In genomic region chr3:121593806-121594205, GRCh38 we compare ENCODE assay signal across 15 cellular contexts. TPM values are rescaled to one million over a fixed set of nuclear protein-coding genes. Genes with fewer than 3 reads are reported as not detected.
A peak's percentile ranks its signal among the peaks of the same experiment; 100 is the strongest.
DNase-seq lines count a peak whose midpoint lies in the region; ATAC-seq and TF ChIP-seq lines count a peak whose summit lies in the region.
"Not testable (repeated sequence)": the region's sequence is repeated elsewhere in the genome, so short reads cannot be mapped to it uniquely, and the experiment has no call there.
"Had no signal": no experiment of that assay in that cellular context is flagged by ENCODE, and none has a peak within 500 bp of the region (broad histone marks: within the 10 kb centered on the region; RNA-seq: fewer than 3 reads in every experiment).

No MANE protein-coding gene starts in this region.

- intact Hi-C loops in dorsolateral prefrontal cortex (cut with DNase I); left ventricle myocardium inferior (cut with micrococcal nuclease); tibial artery (cut with DNase I; ENCODE audit: low total_unique reads): not testable (repeated sequence)

- not testable (repeated sequence) for DNase-seq in dorsolateral prefrontal cortex, left ventricle myocardium inferior, tibial artery
- DNase-seq in islet precursor cell = peak; percentile 12

- not testable (repeated sequence) for H3K9me3 ChIP-seq in DOHH2 (ENCODE audit: control insufficient read depth, insufficient read depth, low read length); HUES48 (ENCODE audit: control insufficient read depth, insufficient read depth, low read length); OCI-LY1 (ENCODE audit: low read length); left ventricle myocardium inferior (replicated peaks); tibial artery

- H3K9ac ChIP-seq in HUES48 (ENCODE audit: low read depth, low read length) (peak overlapping the region; percentile 85; the same call in 1 of the 2 replicates), OCI-LY1 (ENCODE audit: low read length) (peak overlapping the region; percentile 32; the same call in 1 of the 2 replicates)

- not testable (repeated sequence) for H3K36me3 ChIP-seq in DOHH2 (ENCODE audit: control insufficient read depth, low read length); HUES48 (ENCODE audit: control insufficient read depth, insufficient read depth, low read length); OCI-LY1 (ENCODE audit: insufficient read depth, low read length); left ventricle myocardium inferior; tibial artery

- H3K9me2 ChIP-seq in DOHH2 (replicated peaks; ENCODE audit: control insufficient read depth, low read length); OCI-LY1 (ENCODE audit: low read depth, low read length): not testable (repeated sequence)

- peak overlapping the region; percentile 31 for H3K4me3 ChIP-seq in DOHH2 (ENCODE audit: low read length)
- peak overlapping the region; percentile 5; the same call in 1 of the 2 replicates for H3K4me3 ChIP-seq in HUES48 (ENCODE audit: low read depth, low read length)
- H3K4me3 ChIP-seq in OCI-LY1 (ENCODE audit: low read depth, low read length, poor library complexity, severe bottlenecking) = peak overlapping the region; percentile 55
- peak overlapping the region in 5 of 59 donors; percentile 5 to 18 (median 10) for H3K4me3 ChIP-seq in dorsolateral prefrontal cortex
- H3K4me3 ChIP-seq in left ventricle myocardium inferior = peak overlapping the region; percentile 65
- H3K4me3 ChIP-seq in tibial artery = not testable (repeated sequence)

- H3K27ac ChIP-seq in DOHH2 (ENCODE audit: low read depth, low read length) = not testable (repeated sequence)
- peak overlapping the region; percentile 94 for H3K27ac ChIP-seq in HUES48 (ENCODE audit: low read depth, low read length)
- H3K27ac ChIP-seq in OCI-LY1 (ENCODE audit: low read depth, low read length, poor library complexity, severe bottlenecking) = peak overlapping the region; percentile 82
- peak overlapping the region in 55 of 59 donors; percentile 1 to 88 (median 69) for H3K27ac ChIP-seq in dorsolateral prefrontal cortex
- H3K27ac ChIP-seq in left ventricle myocardium inferior (replicated peaks) = peak overlapping the region; percentile 92
- peak overlapping the region; percentile 39 to 42 for H3K27ac ChIP-seq in tibial artery

- peak overlapping the region; percentile 7; the same call in 1 of the 2 replicates for H2AFZ ChIP-seq in OCI-LY1 (ENCODE audit: low read length)

- peak overlapping the region; percentile 49 for H3K4me2 ChIP-seq in DOHH2 (ENCODE audit: low read length)
- H3K4me2 ChIP-seq in OCI-LY1 (ENCODE audit: low read length) = peak overlapping the region; percentile 78

- ATAC-seq in GM19455 (IDR thresholded peaks at IDR 0.05; ENCODE audit: unreplicated experiment) = peak; percentile 17

- not testable (repeated sequence) for H3F3A ChIP-seq in DOHH2 (ENCODE audit: control insufficient read depth, insufficient read depth); OCI-LY1 (ENCODE audit: insufficient read depth, low read length)

- H3K79me2 ChIP-seq in DOHH2 (ENCODE audit: control insufficient read depth, low read length); OCI-LY1 (ENCODE audit: insufficient read depth, low read length): not testable (repeated sequence)

- not testable (repeated sequence) for TF ChIP-seq CTCF in DOHH2 (IDR thresholded peaks at IDR 0.05; ENCODE audit: low read depth, low read length, poor library complexity, severe bottlenecking); OCI-LY1 (IDR thresholded peaks at IDR 0.05; ENCODE audit: low read length); dorsolateral prefrontal cortex (IDR thresholded peaks at IDR 0.05 in 54 of 56, conservative IDR thresholded peaks at IDR 0.05 in 2 of 56; ENCODE audit: low read depth in 1 of 56, partially characterized antibody in 56 of 56); left ventricle myocardium inferior (IDR thresholded peaks at IDR 0.05; ENCODE audit: borderline replicate concordance); tibial artery (IDR thresholded peaks at IDR 0.05)

- not testable (repeated sequence) for H3K27me3 ChIP-seq in DOHH2 (ENCODE audit: control insufficient read depth, low read length); HUES48 (ENCODE audit: control insufficient read depth, insufficient read depth, low read length); OCI-LY1 (ENCODE audit: insufficient read depth, low read length); dorsolateral prefrontal cortex; left ventricle myocardium inferior (ENCODE audit: low read depth); tibial artery

- peaks cover 20% of the 10 kb centered on the region for H3K4me1 ChIP-seq in DOHH2 (ENCODE audit: control insufficient read depth, low read length)
- peaks cover 46% of the 10 kb centered on the region for H3K4me1 ChIP-seq in HUES48 (ENCODE audit: control insufficient read depth, insufficient read depth, low read length)
- H3K4me1 ChIP-seq in OCI-LY1 (ENCODE audit: insufficient read depth, low read length, severe bottlenecking) = peaks cover 22% of the 10 kb centered on the region
- H3K4me1 ChIP-seq in left ventricle myocardium inferior = peaks cover 26% of the 10 kb centered on the region
- peaks cover 0 to 30% (median 7%) of the 10 kb centered on the region in 4 donors for H3K4me1 ChIP-seq in tibial artery

- not testable (repeated sequence) for H4K20me1 ChIP-seq in DOHH2 (ENCODE audit: control insufficient read depth, insufficient read depth, low read depth, low read length); OCI-LY1 (ENCODE audit: insufficient read depth, low read length)

RNA-seq across cellular contexts. Expression of gene FBXO40, which starts 0.6 kb away (rescaled TPM):
- total RNA-seq in dorsolateral prefrontal cortex = 1 to 10 TPM in 119 of 120 experiments, under 1 TPM in 1; 0.91 to 5.5 (median 3.1) TPM
- total RNA-seq in left ventricle myocardium inferior = 245 TPM
- total RNA-seq: CD4-positive, alpha-beta T cell; GM12878; HT-29; IMR-90; M059J had no signal

RNA-seq across cellular contexts. Expression of gene ARGFX, which starts 26.1 kb away (rescaled TPM):
- under 1 TPM in 1 of 120 experiments, not detected in 119; 0.69 TPM for total RNA-seq in dorsolateral prefrontal cortex
- total RNA-seq in left ventricle myocardium inferior = not detected
- total RNA-seq: CD4-positive, alpha-beta T cell; GM12878; HT-29; IMR-90; M059J; Right ventricle myocardium superior; SK-MEL-5 had no signal

RNA-seq across cellular contexts. Expression of gene POLQ, which starts 48.0 kb away (rescaled TPM):
- total RNA-seq in dorsolateral prefrontal cortex = 1 to 10 TPM in 47 of 120 experiments, under 1 TPM in 73; 0.31 to 2.9 (median 0.84) TPM
- total RNA-seq in left ventricle myocardium inferior = 0.38 TPM

Comparison
In these comparisons a context has a peak if more than half of its experiments do, and no peak if none do; other contexts are left out.
1. RNA of gene FBXO40, which starts 0.6 kb away (total RNA-seq): 245 TPM in left ventricle myocardium inferior (single experiment); 0.91 to 5.5 TPM in dorsolateral prefrontal cortex; every median in the first group is over 10 times any median in the second.